Comparison of ENCODE assay signal across 9 cellular contexts in genomic region chr1:167554028-167554779, GRCh38. TPM values are rescaled to one million over a fixed set of nuclear protein-coding genes. Genes with fewer than 3 reads are reported as not detected.
DNase-seq lines count a peak whose midpoint lies in the region; ATAC-seq and TF ChIP-seq lines count a peak whose summit lies in the region.
"Had no signal": no experiment of that assay in that cellular context is flagged by ENCODE, and none has a peak within 500 bp of the region (broad histone marks: within the 10 kb centered on the region; RNA-seq: fewer than 3 reads in every experiment).

No MANE protein-coding gene starts in this region.

- H3K4me3 ChIP-seq in right cardiac atrium (ENCODE audit: low read length) = peak overlapping the region; percentile 66

- no peaks in the 10 kb centered on the region for H3K9me3 Mint-ChIP-seq in stimulated activated memory B cell treated with anti-CD40 and anti-IgM and Interleukin-4, amounts not matched to agents 10 μg/mL and 1 μg/mL and 100 μg/mL, for 72 hours

- DNase-seq in activated T-cell treated with anti-CD3 and anti-CD28 coated beads, Interleukin-2, amount 50 U/mL, for 1 hour = peak; percentile 27
- DNase-seq in activated T-cell treated with anti-CD3 and anti-CD28 coated beads for 4 hours = no peak
- DNase-seq in right cardiac atrium = no peak
- no peak for DNase-seq in NAMALWA (ENCODE audit: low spot score)
- DNase-seq in AG08396 (ENCODE audit: low spot score) = no peak

- peak overlapping the region; percentile 86 for H3K4me3 Mint-ChIP-seq in stimulated activated memory B cell treated with anti-CD40 and anti-IgM and Interleukin-4, amounts not matched to agents 10 μg/mL and 1 μg/mL and 100 μg/mL, for 72 hours

- no peak for TF ChIP-seq CTCF in VCaP (conservative IDR thresholded peaks at IDR 0.05)

- H3K27me3 ChIP-seq in right cardiac atrium (ENCODE audit: control insufficient read depth, insufficient read depth) = no peaks in the 10 kb centered on the region

- no peaks in the 10 kb centered on the region for H3K36me3 Mint-ChIP-seq in stimulated activated memory B cell treated with anti-CD40 and anti-IgM and Interleukin-4, amounts not matched to agents 10 μg/mL and 1 μg/mL and 100 μg/mL, for 72 hours

- H3K27ac ChIP-seq in VCaP = peak overlapping the region; percentile 79
- H3K27ac ChIP-seq in right cardiac atrium (ENCODE audit: low read length) = peak overlapping the region; percentile 18

- WGBS in right cardiac atrium = 9% methylated on average over 15 of the region's 15 CpGs

- intact Hi-C loops in right cardiac atrium (cut with DNase I) = no loop called here

- peaks cover 26% of the 10 kb centered on the region for H3K4me1 Mint-ChIP-seq in stimulated activated memory B cell treated with anti-CD40 and anti-IgM and Interleukin-4, amounts not matched to agents 10 μg/mL and 1 μg/mL and 100 μg/mL, for 72 hours

- ATAC-seq in HG03039 (IDR thresholded peaks at IDR 0.05; ENCODE audit: unreplicated experiment) (peak; percentile 10), right cardiac atrium (no peak)
- peak; percentile 9 for ATAC-seq in stimulated activated memory B cell treated with anti-CD40 and anti-IgM and Interleukin-4, amounts not matched to agents 10 μg/mL and 1 μg/mL and 100 μg/mL, for 72 hours

- H3K27me3 Mint-ChIP-seq in stimulated activated memory B cell treated with anti-CD40 and anti-IgM and Interleukin-4, amounts not matched to agents 10 μg/mL and 1 μg/mL and 100 μg/mL, for 72 hours = no peaks in the 10 kb centered on the region

- no peaks in the 10 kb centered on the region for H3K9me3 ChIP-seq in right cardiac atrium (ENCODE audit: control insufficient read depth, low read length)

- peaks cover 4% of the 10 kb centered on the region for H3K4me1 ChIP-seq in right cardiac atrium (ENCODE audit: control insufficient read depth, insufficient read depth, low read length)

- no peak overlapping the region for H3K27ac Mint-ChIP-seq in stimulated activated memory B cell treated with anti-CD40 and anti-IgM and Interleukin-4, amounts not matched to agents 10 μg/mL and 1 μg/mL and 100 μg/mL, for 72 hours

RNA-seq across cellular contexts. Expression of gene CREG1, which starts 0.6 kb away (rescaled TPM):
- 10 to 100 TPM; 82.7 to 97.4 (median 93.5) TPM for total RNA-seq in right cardiac atrium
- 64.6 TPM for polyA plus RNA-seq in right cardiac atrium

RNA-seq across cellular contexts. Expression of gene CD247, which starts 35.9 kb away (rescaled TPM):
- 1 to 10 TPM in 2 of 4 donors, under 1 TPM in 2; 0.32 to 1.5 (median 0.84) TPM for total RNA-seq in right cardiac atrium
- polyA plus RNA-seq in right cardiac atrium = 0.43 TPM
- total RNA-seq: glomerular endothelial cell had no signal

Comparison
In these comparisons a context has a peak if more than half of its experiments do, and no peak if none do; other contexts are left out.
1. ATAC-seq: peak in HG03039 (single experiment) and stimulated activated memory B cell treated with anti-CD40 and anti-IgM and Interleukin-4, amounts not matched to agents 10 μg/mL and 1 μg/mL and 100 μg/mL, for 72 hours (single experiment); none in right cardiac atrium (0 of 2).